ENCODE assay signal across 1 cellular context in genomic region chr5:32489791-32490581, GRCh38.
TF ChIP-seq lines count a peak whose summit lies in the region.

No MANE protein-coding gene starts in this region.

TF ChIP-seq in HCT116, 20 proteins besides CTCF, POLR2A, EP300 and RAD21:
- no peak for TF ChIP-seq YY1 (IDR thresholded peaks at IDR 0.05; ENCODE audit: extremely low read depth, insufficient replicate concordance, low read depth, low read length)
- no peak for TF ChIP-seq JUND (IDR thresholded peaks at IDR 0.05)
- no peak for TF ChIP-seq CEBPB (IDR thresholded peaks at IDR 0.05; ENCODE audit: low read depth)
- no peak for TF ChIP-seq ELF1 (IDR thresholded peaks at IDR 0.05; ENCODE audit: borderline replicate concordance, low read depth)
- TF ChIP-seq FOSL1 (IDR thresholded peaks at IDR 0.05; ENCODE audit: low read depth), result no peak
- TF ChIP-seq ZNF274 (IDR thresholded peaks at IDR 0.05; ENCODE audit: low read depth, low read length), result no peak
- no peak for TF ChIP-seq EGR1 (IDR thresholded peaks at IDR 0.05; ENCODE audit: low read depth)
- TF ChIP-seq SP1 (IDR thresholded peaks at IDR 0.05; ENCODE audit: low read depth), result no peak
- no peak for TF ChIP-seq MAX (IDR thresholded peaks at IDR 0.05)
- no peak for TF ChIP-seq CBX3 (IDR thresholded peaks at IDR 0.05; ENCODE audit: low read depth)
- TF ChIP-seq SRF (IDR thresholded peaks at IDR 0.05; ENCODE audit: low read depth), result no peak
- no peak for TF ChIP-seq SIN3A (IDR thresholded peaks at IDR 0.05; ENCODE audit: low read depth)
- no peak for TF ChIP-seq REST (IDR thresholded peaks at IDR 0.05; ENCODE audit: low read depth)
- no peak for TF ChIP-seq EZH2 (IDR thresholded peaks at IDR 0.05)
- TF ChIP-seq TCF7L2 (IDR thresholded peaks at IDR 0.05; ENCODE audit: borderline replicate concordance, extremely low read depth, insufficient read depth, insufficient read length), result no peak
- no peak for TF ChIP-seq EZH2phosphoT487 (IDR thresholded peaks at IDR 0.05; ENCODE audit: borderline replicate concordance)
- no peak for TF ChIP-seq ZBTB33 (IDR thresholded peaks at IDR 0.05; ENCODE audit: extremely low read depth, insufficient replicate concordance, low read length)
